Comparison of ENCODE assay signal across 4 cellular contexts in the genomic region with DNA sequence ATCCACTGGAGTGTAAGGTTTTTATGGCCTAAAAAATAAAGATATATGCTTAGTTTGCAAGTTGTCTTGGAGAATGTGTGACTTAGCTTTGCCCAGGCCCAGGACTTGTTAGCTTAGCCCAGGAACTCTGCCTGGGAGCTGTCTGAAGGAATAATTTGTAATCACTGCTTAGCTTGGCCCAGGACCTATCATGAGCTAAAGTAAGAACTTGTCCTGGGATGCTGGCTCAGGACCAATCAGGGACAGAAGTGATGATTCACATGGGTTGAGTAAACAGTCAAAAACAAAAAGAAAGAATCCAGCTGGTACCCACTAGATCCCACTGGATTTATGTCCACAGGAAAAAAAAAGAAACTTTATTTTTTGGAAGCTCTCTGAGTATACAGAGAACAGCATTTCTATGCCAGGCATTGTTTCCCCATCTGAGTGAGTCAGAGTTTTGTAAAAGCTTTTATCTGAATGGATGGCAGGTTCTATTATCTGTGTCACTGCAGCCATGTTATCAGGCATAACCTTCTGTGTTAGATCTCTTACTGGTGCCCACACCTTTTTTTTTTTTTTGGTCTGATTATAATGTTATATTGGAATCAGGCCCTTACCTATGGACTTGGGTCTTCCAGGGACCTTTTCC.
DNase-seq lines count a peak whose midpoint lies in the region; ATAC-seq and TF ChIP-seq lines count a peak whose summit lies in the region.
"Not testable (repeated sequence)": the region's sequence is repeated elsewhere in the genome, so short reads cannot be mapped to it uniquely, and the experiment has no call there.

No MANE protein-coding gene starts in this region.

- not testable (repeated sequence) for TF ChIP-seq CTCF in RWPE2 (IDR thresholded peaks at IDR 0.05; ENCODE audit: poor library complexity, severe bottlenecking); gastrocnemius medialis (IDR thresholded peaks at IDR 0.05 in 4 of 5, conservative IDR thresholded peaks at IDR 0.05 in 1 of 5)

- not testable (repeated sequence) for H3K27ac ChIP-seq in RWPE2 (ENCODE audit: poor library complexity, severe bottlenecking); gastrocnemius medialis

- H3K9me3 ChIP-seq in RWPE2 (ENCODE audit: severe bottlenecking); gastrocnemius medialis: not testable (repeated sequence)

- not testable (repeated sequence) for H3K4me3 ChIP-seq in RWPE2 (ENCODE audit: severe bottlenecking); gastrocnemius medialis

- not testable (repeated sequence) for H3K36me3 ChIP-seq in RWPE2 (ENCODE audit: low read depth); gastrocnemius medialis

- H3K4me1 ChIP-seq in RWPE2 (ENCODE audit: insufficient read depth, poor library complexity, severe bottlenecking); gastrocnemius medialis: not testable (repeated sequence)

- not testable (repeated sequence) for DNase-seq in RWPE2 (ENCODE audit: low spot score); Right ventricle myocardium superior; left ventricle myocardium superior; gastrocnemius medialis

- in situ Hi-C loops in gastrocnemius medialis (cut with MboI; ENCODE audit: low sequenced_read_pairs in 4 of 4): not testable (repeated sequence)

- not testable (repeated sequence) for H3K27me3 ChIP-seq in RWPE2 (ENCODE audit: insufficient read depth, poor library complexity, severe bottlenecking); gastrocnemius medialis

- TF ChIP-seq POLR2A in gastrocnemius medialis (IDR thresholded peaks at IDR 0.05): not testable (repeated sequence)

- intact Hi-C loops in Right ventricle myocardium superior (cut with DNase I); left ventricle myocardium superior (cut with micrococcal nuclease); gastrocnemius medialis (cut with DNase I; ENCODE audit: low total_unique reads): not testable (repeated sequence)

- ATAC-seq in RWPE2 (ENCODE audit: low read depth) (peak; percentile 67), Right ventricle myocardium superior (ENCODE audit: poor library complexity) (peak; percentile 94), left ventricle myocardium superior (peak; percentile 96), gastrocnemius medialis (peak; percentile 90 to 96)
